In the genomic region with DNA sequence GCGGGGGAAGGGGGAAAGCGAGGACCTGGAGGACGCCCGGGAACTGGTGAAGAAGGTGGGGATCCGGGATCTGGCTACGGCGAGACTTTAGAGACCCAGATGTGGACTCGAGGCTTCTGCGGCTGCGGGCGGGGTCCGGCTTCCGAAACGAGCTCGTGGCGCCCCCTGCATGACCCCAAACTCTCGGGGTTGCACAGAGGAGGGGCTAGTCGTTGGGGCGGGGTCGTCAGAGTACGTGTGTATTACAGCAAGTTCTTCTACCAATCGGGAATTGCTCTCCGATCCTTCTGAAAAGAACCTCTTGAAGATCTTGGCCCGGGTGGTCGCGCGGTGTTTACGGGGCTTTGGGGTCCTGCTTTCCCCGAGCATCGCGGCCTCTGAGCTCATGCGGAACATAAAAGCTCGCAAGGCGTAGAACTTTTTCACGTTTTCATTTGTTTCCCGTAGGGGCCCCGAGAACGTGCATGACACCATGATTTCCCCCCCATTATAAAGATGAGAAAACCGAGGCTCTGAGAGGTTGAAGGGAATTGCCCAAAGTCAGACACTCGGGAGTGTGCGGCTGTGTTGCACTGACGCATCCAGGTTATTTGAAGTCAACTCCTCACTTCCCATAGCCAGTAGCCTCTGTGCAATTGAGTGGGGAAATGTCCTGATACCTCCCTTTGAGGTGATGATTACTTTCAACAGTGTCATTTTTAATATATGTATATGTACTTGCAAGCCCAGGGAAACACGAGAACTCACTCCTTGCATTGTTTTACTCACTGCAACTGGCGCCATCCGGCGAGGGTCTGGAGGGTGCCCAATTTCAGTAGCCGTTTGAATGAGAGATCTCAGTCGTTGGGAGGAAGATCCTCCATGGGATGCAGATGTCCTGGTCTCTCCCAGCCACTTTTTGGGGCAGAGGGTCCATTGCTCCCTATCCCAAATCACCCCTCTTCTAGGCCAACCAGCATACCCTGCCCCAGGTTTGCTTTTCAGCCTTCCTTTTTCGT, we compare ENCODE assay signal across 8 cellular contexts. TPM values are rescaled to one million over a fixed set of nuclear protein-coding genes. Genes with fewer than 3 reads are reported as not detected.
DNase-seq lines count a peak whose midpoint lies in the region; ATAC-seq and TF ChIP-seq lines count a peak whose summit lies in the region.

A gene (minus strand): TSS at position 149 of the 998 bp plus-strand sequence. CDS start 512 bp downstream, outside the sequence.

- H3K36me3 ChIP-seq in MG63, result no peaks in the 10 kb centered on the region
- no peaks in the 10 kb centered on the region for H3K36me3 ChIP-seq in sigmoid colon

- H3K27me3 ChIP-seq in MG63, result peaks cover 16% of the 10 kb centered on the region
- peaks cover 23 to 54% (median 33%) of the 10 kb centered on the region in 3 donors for H3K27me3 ChIP-seq in sigmoid colon

- peaks cover 0 to 25% (median 20%) of the 10 kb centered on the region in 4 donors for H3K4me1 ChIP-seq in sigmoid colon

- WGBS in sigmoid colon, 2 donors, result 12 to 23% methylated on average over 49 of the region's 49 CpGs

- intact Hi-C loops in sigmoid colon (cut with DNase I), result no loop called here

- DNase-seq in GM10266 (ENCODE audit: extremely low spot score) (peak; percentile 67), MG63 (no peak), epithelial cell of proximal tubule (ENCODE audit: low read depth) (no peak), sigmoid colon (no peak), SHP77 treated with DMSO at 0.1 percent for 48 hours (lab: John Stamatoyannopoulos, UW) (no peak), NCI-H2227 (lab: John Stamatoyannopoulos, UW; ENCODE audit: unreplicated experiment) (no peak), AG08396 (ENCODE audit: low spot score) (no peak)

- ATAC-seq in GM21423 (IDR thresholded peaks at IDR 0.05; ENCODE audit: unreplicated experiment), result peak; percentile 20

- H3K4me3 ChIP-seq in MG63 (peak within 1 kb of the TSS; percentile 35), epithelial cell of proximal tubule (ENCODE audit: low read depth, low read length) (peak within 1 kb of the TSS; percentile 26), sigmoid colon (peak within 1 kb of the TSS; percentile 8 to 47 (median 40))

- no peak for TF ChIP-seq POLR2A in sigmoid colon (IDR thresholded peaks at IDR 0.05)

- TF ChIP-seq CTCF in GM10266 (IDR thresholded peaks at IDR 0.05; ENCODE audit: control insufficient read depth, insufficient read depth, low read depth, missing control alignments) (peak; percentile 35), epithelial cell of proximal tubule (conservative IDR thresholded peaks at IDR 0.05; ENCODE audit: low read depth, low read length) (no peak), sigmoid colon (IDR thresholded peaks at IDR 0.05) (no peak)

- H3K9me3 ChIP-seq in MG63 (no peaks in the 10 kb centered on the region), sigmoid colon (no peaks in the 10 kb centered on the region)

- H3K27ac ChIP-seq in sigmoid colon, result no peak within 1 kb of the TSS

- no peak for TF ChIP-seq EP300 in sigmoid colon (IDR thresholded peaks at IDR 0.05)

RNA-seq across cellular contexts. Expression of the gene that starts here (rescaled TPM):
- total RNA-seq in MG63 (2014; rRNA removed; shearing (Covaris generic); ENCODE audit: low replicate concordance), result 0.12 and 0.16 TPM in 2 replicates
- total RNA-seq in epithelial cell of proximal tubule, result 0.06 and 0.14 TPM in 2 replicates
- 1 to 10 TPM in 1 of 4 donors, under 1 TPM in 2, not detected in 1; 0.16 to 1.2 (median 0.36) TPM for total RNA-seq in sigmoid colon
- polyA plus RNA-seq in sigmoid colon, result under 1 TPM in 1 of 3 donors, not detected in 2; 0.67 TPM
